Comparison of ENCODE assay signal across 8 cellular contexts in genomic region chr7:127040042-127040441, GRCh38.
"Had no signal": no experiment of that assay in that cellular context is flagged by ENCODE, and none has a peak within 500 bp of the region (broad histone marks: within the 10 kb centered on the region; RNA-seq: fewer than 3 reads in every experiment).

No MANE protein-coding gene starts in this region.

- H3K4me3 ChIP-seq: GM23248 had no signal

- FAIRE-seq: H54, HTR-8/SVneo had no signal

- H2AFZ ChIP-seq: GM23248 had no signal

- H3K27ac ChIP-seq: GM23248, KMS-11 had no signal

- H3K9ac ChIP-seq: GM23248, KMS-11 had no signal

- H3K4me2 ChIP-seq: KMS-11 had no signal

- DNase-seq: GM23248, GOT3, H9, HCEC 1CT, KBM-7 had no signal
